In genomic region chrX:131752493-131753198, GRCh38 we compare ENCODE assay signal across 8 cellular contexts.
DNase-seq lines count a peak whose midpoint lies in the region; ATAC-seq and TF ChIP-seq lines count a peak whose summit lies in the region.

No MANE protein-coding gene starts in this region.

- H3K27ac Mint-ChIP-seq in natural killer cell, result peak overlapping the region in 1 of 2 donors; percentile 84

- H3K4me3 Mint-ChIP-seq in natural killer cell, result peak overlapping the region; percentile 86

- ATAC-seq in HG02943 (IDR thresholded peaks at IDR 0.05; ENCODE audit: low read depth, unreplicated experiment) (peak; percentile 51), natural killer cell (peak in 1 of 3 donors; percentile 68)

- H3K36me3 Mint-ChIP-seq in natural killer cell, result no peaks in the 10 kb centered on the region

- intact Hi-C loops in natural killer cell (cut with micrococcal nuclease), result no loop called here

- no peaks in the 10 kb centered on the region for H3K4me1 Mint-ChIP-seq in natural killer cell

- no peak for TF ChIP-seq CTCF in natural killer cell (IDR thresholded peaks at IDR 0.05)

- DNase-seq in G401 (ENCODE audit: low spot score), result peak; percentile 45
- peak; percentile 11 for DNase-seq in activated gamma-delta T cell (lab: John Stamatoyannopoulos, UW)
- DNase-seq in natural killer cell, result no peak
- DNase-seq in cerebellum (ENCODE audit: low spot score), result no peak
- DNase-seq in NCI-H2107 treated with DMSO at 0.1 percent for 48 hours (lab: John Stamatoyannopoulos, UW; ENCODE audit: unreplicated experiment), result no peak
- no peak for DNase-seq in AG08396 (ENCODE audit: low spot score)
- DNase-seq in NCI-H446 treated with DMSO at 0.1 percent for 48 hours (lab: John Stamatoyannopoulos, UW), result no peak

- in situ Hi-C loops in G401 (cut with HindIII; ENCODE audit: low sequenced_read_pairs), result no loop called here

- no peaks in the 10 kb centered on the region for H3K9me3 Mint-ChIP-seq in natural killer cell

- no peaks in the 10 kb centered on the region for H3K27me3 Mint-ChIP-seq in natural killer cell (ENCODE audit: low read depth in 2 of 2)

Comparison
In these comparisons a context has a peak if more than half of its experiments do, and no peak if none do; other contexts are left out.
1. DNase-seq: peak in G401 (single experiment) and activated gamma-delta T cell (single experiment); none in natural killer cell (single experiment), cerebellum (single experiment), NCI-H2107 treated with DMSO at 0.1 percent for 48 hours (single experiment), AG08396 (single experiment) and NCI-H446 treated with DMSO at 0.1 percent for 48 hours (single experiment).